Comparison of ENCODE assay signal across 17 cellular contexts in genomic region chrX:69116077-69116476, GRCh38. TPM values are rescaled to one million over a fixed set of nuclear protein-coding genes. Genes with fewer than 3 reads are reported as not detected.
A peak's percentile ranks its signal among the peaks of the same experiment; 100 is the strongest.
DNase-seq lines count a peak whose midpoint lies in the region; ATAC-seq and TF ChIP-seq lines count a peak whose summit lies in the region.
"Had no signal": no experiment of that assay in that cellular context is flagged by ENCODE, and none has a peak within 500 bp of the region (broad histone marks: within the 10 kb centered on the region; RNA-seq: fewer than 3 reads in every experiment).

No MANE protein-coding gene starts in this region.

- no peak overlapping the region for H3K4me3 ChIP-seq in RWPE2 (ENCODE audit: severe bottlenecking)
- H3K4me3 ChIP-seq: MG63, Peyer's patch had no signal

- H3K4me1 ChIP-seq in RWPE2 (ENCODE audit: insufficient read depth, poor library complexity, severe bottlenecking) (peaks cover 13% of the 10 kb centered on the region), foreskin keratinocyte (peaks cover 28% of the 10 kb centered on the region)
- H3K4me1 ChIP-seq: Caco-2, Peyer's patch had no signal

- TF ChIP-seq CTCF in RWPE2 (IDR thresholded peaks at IDR 0.05; ENCODE audit: poor library complexity, severe bottlenecking) (no peak), foreskin keratinocyte (conservative IDR thresholded peaks at IDR 0.05) (no peak)

- intact Hi-C loops in left cardiac atrium (cut with DNase I) = no loop called here

- H3K27me3 ChIP-seq in RWPE2 (ENCODE audit: insufficient read depth, poor library complexity, severe bottlenecking) = no peaks in the 10 kb centered on the region
- no peaks in the 10 kb centered on the region for H3K27me3 ChIP-seq in foreskin keratinocyte
- H3K27me3 ChIP-seq: MG63, Peyer's patch had no signal

- DNase-seq in HT-29 (ENCODE audit: low spot score) (peak; percentile 38), RWPE2 (ENCODE audit: low spot score) (peak; percentile 90), foreskin keratinocyte (peak; percentile 90 to 93), renal cortical epithelial cell (ENCODE audit: low read depth) (peak; percentile 53), NAMALWA (ENCODE audit: low spot score) (no peak), HCEC 1CT (no peak), left cardiac atrium (no peak)
- DNase-seq: Caco-2, DMS79 treated with DMSO at 0.1 percent for 48 hours, H9, KBM-7, MG63, NCI-H1105 treated with DMSO at 0.1 percent for 48 hours, NCI-H187, NCI-H510A, NCI-H82, Peyer's patch had no signal

- H3K27ac ChIP-seq in RWPE2 (ENCODE audit: poor library complexity, severe bottlenecking) (no peak overlapping the region), foreskin keratinocyte (peak overlapping the region; percentile 63)
- H3K27ac ChIP-seq: Peyer's patch had no signal

- ATAC-seq in RWPE2 (ENCODE audit: low read depth) = peak; percentile 98
- ATAC-seq in foreskin keratinocyte = peak; percentile 96
- no peak for ATAC-seq in left cardiac atrium

- no peaks in the 10 kb centered on the region for H3K9me3 ChIP-seq in RWPE2 (ENCODE audit: severe bottlenecking)
- H3K9me3 ChIP-seq: Caco-2, MG63, Peyer's patch had no signal

- H3K36me3 ChIP-seq in RWPE2 (ENCODE audit: low read depth) = no peaks in the 10 kb centered on the region
- H3K36me3 ChIP-seq: MG63, Peyer's patch had no signal

RNA-seq across cellular contexts. Expression of gene PJA1, which starts 49.2 kb away (rescaled TPM):
- total RNA-seq in HT-29 (2014; rRNA removed; shearing (Covaris generic)) = 9.5 and 14.4 TPM in 2 replicates
- 31.0 and 34.9 TPM in 2 replicates for total RNA-seq in foreskin keratinocyte
- 21.5 and 24.1 TPM in 2 replicates for polyA plus RNA-seq in foreskin keratinocyte
- 38.0 and 47.1 TPM in 2 replicates for total RNA-seq in renal cortical epithelial cell
- 10 to 100 TPM; 16.9 to 23.4 TPM for total RNA-seq in left cardiac atrium

Comparison
In these comparisons a context has a peak if more than half of its experiments do, and no peak if none do; other contexts are left out.
1. DNase-seq: peak in HT-29 (single experiment), RWPE2 (single experiment), foreskin keratinocyte (2 of 2) and renal cortical epithelial cell (single experiment); none in NAMALWA (single experiment), HCEC 1CT (single experiment) and left cardiac atrium (single experiment).
2. ATAC-seq: peak in RWPE2 (single experiment) and foreskin keratinocyte (single experiment); none in left cardiac atrium (0 of 2).